ENCODE assay signal across 21 cellular contexts in the genomic region with DNA sequence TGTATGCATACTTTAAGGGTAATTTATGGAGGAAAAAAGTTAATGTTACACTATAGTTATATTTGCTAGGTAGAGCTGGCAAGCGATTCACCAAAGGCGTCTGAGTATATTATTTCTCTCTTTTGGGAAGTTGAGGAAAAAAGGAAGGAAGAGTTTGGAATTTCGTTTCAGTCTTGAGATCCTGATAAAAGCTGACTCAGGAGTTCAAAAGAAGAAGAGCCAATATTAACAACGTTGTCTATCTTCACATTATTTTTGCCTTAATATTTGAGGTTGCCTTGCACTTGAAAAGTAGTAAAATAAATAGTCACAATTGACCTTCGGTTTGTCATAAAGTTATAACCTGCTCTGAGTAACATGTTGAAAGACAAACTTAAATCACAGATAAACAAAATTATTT.
DNase-seq lines count a peak whose midpoint lies in the region; ATAC-seq, FAIRE-seq and TF ChIP-seq lines count a peak whose summit lies in the region.
"Had no signal": no experiment of that assay in that cellular context is flagged by ENCODE, and none has a peak within 500 bp of the region (broad histone marks: within the 10 kb centered on the region; RNA-seq: fewer than 3 reads in every experiment).

No MANE protein-coding gene starts in this region.

- H3K4me3 ChIP-seq in A549: no peak overlapping the region
- H3K4me3 ChIP-seq in K562: no peak overlapping the region
- H3K4me3 ChIP-seq in mesenchymal stem cell (ENCODE audit: insufficient read depth in 1 of 2, low read depth in 1 of 2, low read length in 2 of 2): no peak overlapping the region
- H3K4me3 ChIP-seq: GM12878, GM23338, HAP-1 had no signal

- in situ Hi-C loops in K562 (cut with MboI): no loop called here

- DNase-seq in A549 (ENCODE audit: low read depth in 1 of 2, low spot score in 1 of 2) (no peak), K562 (ENCODE audit: extremely low read depth in 1 of 4, low spot score in 3 of 4) (no peak), mesenchymal stem cell (no peak), NCI-H2227 treated with DMSO at 0.1 percent for 48 hours (lab: John Stamatoyannopoulos, UW) (no peak)
- no peak for DNase-seq in stimulated activated naive CD4-positive, alpha-beta T cell (lab: John Stamatoyannopoulos, UW)
- no peak for DNase-seq in stimulated activated CD4-positive, alpha-beta T cell treated with anti-CD3 and anti-CD28 coated beads, Interleukin-4, amount 100 ng/mL, for 1 hour
- DNase-seq: 8988T; C1 segment of cervical spinal cord; Caco-2; CD8-positive, alpha-beta T cell; DMS 273 treated with DMSO at 0.1 percent for 48 hours; DMS79; EL; GDM1; HFFc6 had no signal

- WGBS in A549 (ENCODE audit: missing lambda C conversion rate): 37% methylated on average over 5 of the region's 5 CpGs
- 0% methylated on average over 5 of the region's 5 CpGs for WGBS in K562 (ENCODE audit: insufficient coverage, low coverage, missing lambda C conversion rate)
- WGBS in mesenchymal stem cell: 98% methylated on average over 3 of the region's 5 CpGs

- no peak overlapping the region for H2BK5ac ChIP-seq in mesenchymal stem cell (ENCODE audit: low read depth, low read length, poor library complexity, severe bottlenecking)

- no peak overlapping the region for H4K91ac ChIP-seq in mesenchymal stem cell (ENCODE audit: low read length)

- H3K9ac ChIP-seq in K562 (ENCODE audit: insufficient read depth in 1 of 2, low read depth in 2 of 2, low read length in 2 of 2) (no peak overlapping the region), mesenchymal stem cell (ENCODE audit: low read length) (peak overlapping the region; percentile 4)

- H3K4me1 ChIP-seq in A549 (no peaks in the 10 kb centered on the region), K562 (replicated peaks in 1 of 2; ENCODE audit: control insufficient read depth in 2 of 2, insufficient read depth in 2 of 2, low read length in 2 of 2) (no peaks in the 10 kb centered on the region), mesenchymal stem cell (ENCODE audit: control insufficient read depth, insufficient read depth, low read depth, low read length) (no peaks in the 10 kb centered on the region)
- H3K4me1 ChIP-seq: Caco-2, HAP-1 had no signal

- H2BK15ac ChIP-seq in mesenchymal stem cell (ENCODE audit: low read depth, poor library complexity, severe bottlenecking): no peak overlapping the region

- no peak overlapping the region for H4K8ac ChIP-seq in mesenchymal stem cell (ENCODE audit: low read length)

- no peak for ATAC-seq in A549
- no peak for ATAC-seq in K562
- ATAC-seq: CD8-positive, alpha-beta T cell; GM12878; GM23338 had no signal

- no peak overlapping the region for H3K18ac ChIP-seq in mesenchymal stem cell (ENCODE audit: low read depth in 1 of 2, low read length in 2 of 2)

- H3K4me2 ChIP-seq in A549 (no peak overlapping the region), K562 (ENCODE audit: insufficient read depth, low read length) (no peak overlapping the region), mesenchymal stem cell (ENCODE audit: low read length, poor library complexity, severe bottlenecking) (no peak overlapping the region)
- H3K4me2 ChIP-seq: GM23338 had no signal

- no peak overlapping the region for H2BK120ac ChIP-seq in mesenchymal stem cell (ENCODE audit: low read depth, low read length)

- intact Hi-C loops in K562 (cut with micrococcal nuclease): no loop called here

- H3K79me2 ChIP-seq in K562 (ENCODE audit: control insufficient read depth, insufficient read depth, low read length): no peaks in the 10 kb centered on the region

- CTCF ChIA-PET in A549 (lab: Yijun Ruan, JAX): no interaction called here
- CTCF ChIA-PET in K562 (lab: Yijun Ruan, JAX; ENCODE audit: low intra/inter-chr PET ratio): no interaction called here

- H2BK12ac ChIP-seq in mesenchymal stem cell (ENCODE audit: low read length in 2 of 2): no peak overlapping the region

- no peak overlapping the region for H2AK5ac ChIP-seq in mesenchymal stem cell (ENCODE audit: low read length, severe bottlenecking)

- TF ChIP-seq RAD21 in A549 (conservative IDR thresholded peaks at IDR 0.05 in 1 of 2, IDR thresholded peaks at IDR 0.05 in 1 of 2) (no peak), K562 (CRISPR knock-in tag; conservative IDR thresholded peaks at IDR 0.05 in 1 of 2, IDR thresholded peaks at IDR 0.05 in 1 of 2) (no peak)

- H3K9me3 ChIP-seq in A549 (no peaks in the 10 kb centered on the region), K562 (replicated peaks; ENCODE audit: control insufficient read depth, insufficient read depth, low read depth, low read length) (no peaks in the 10 kb centered on the region), mesenchymal stem cell (ENCODE audit: control insufficient read depth, low read length) (no peaks in the 10 kb centered on the region)
- H3K9me3 ChIP-seq: HAP-1 had no signal

- no peak for TF ChIP-seq EP300 in A549 (IDR thresholded peaks at IDR 0.05)
- no peak for TF ChIP-seq EP300 in K562 (IDR thresholded peaks at IDR 0.05; ENCODE audit: low read length)

- H2AFZ ChIP-seq in K562 (ENCODE audit: low read depth, low read length): no peak overlapping the region
- H2AFZ ChIP-seq in mesenchymal stem cell (ENCODE audit: low read depth, low read length): no peak overlapping the region
- H2AFZ ChIP-seq: GM23338 had no signal

- H4K20me1 ChIP-seq in K562 (replicated peaks; ENCODE audit: control insufficient read depth, insufficient read depth, low read length): no peaks in the 10 kb centered on the region

- H3K79me1 ChIP-seq in mesenchymal stem cell (replicated peaks; ENCODE audit: low read length, poor library complexity, severe bottlenecking): no peaks in the 10 kb centered on the region

- no peak overlapping the region for H3K14ac ChIP-seq in mesenchymal stem cell (ENCODE audit: low read length in 2 of 2)

- FAIRE-seq in A549 (lab: Jason Lieb, UNC): peak; percentile 63
- FAIRE-seq in K562 (lab: Jason Lieb, UNC): no peak
- FAIRE-seq: D721Med, GM12878, GM19239, H54 had no signal

- H3K27me3 ChIP-seq in K562 (ENCODE audit: control insufficient read depth in 2 of 2, insufficient read depth in 2 of 2, low read length in 2 of 2) (no peaks in the 10 kb centered on the region), mesenchymal stem cell (ENCODE audit: control insufficient read depth in 1 of 2, insufficient read depth in 1 of 2, low read length in 2 of 2) (no peaks in the 10 kb centered on the region)

- no peak for TF ChIP-seq POLR2A in A549 (IDR thresholded peaks at IDR 0.05; ENCODE audit: low read length)
- no peak for TF ChIP-seq POLR2A in K562 (conservative IDR thresholded peaks at IDR 0.05)

- H3K23ac ChIP-seq in mesenchymal stem cell (ENCODE audit: low read length in 2 of 2): no peak overlapping the region

- BruUV-seq in K562 (replicated peaks; lab: Mats Ljungman, UMichigan): no TSS peak

- H3K9me1 ChIP-seq in K562 (ENCODE audit: control insufficient read depth, insufficient read depth, low read length): no peaks in the 10 kb centered on the region

- TF ChIP-seq CTCF in A549 (IDR thresholded peaks at IDR 0.05) (no peak), K562 (IDR thresholded peaks at IDR 0.05 in 2 of 3, conservative IDR thresholded peaks at IDR 0.05 in 1 of 3; ENCODE audit: insufficient read depth in 2 of 3, low read depth in 1 of 3, low read length in 3 of 3) (no peak)

- H3K4ac ChIP-seq in mesenchymal stem cell (ENCODE audit: low read depth in 1 of 2, low read length in 2 of 2): no peak overlapping the region

- POLR2A ChIA-PET in A549 (lab: Yijun Ruan, JAX) (no interaction called here), K562 (lab: Yijun Ruan, JAX) (no interaction called here)

- H3K36me3 ChIP-seq in K562 (ENCODE audit: control insufficient read depth, insufficient read depth, low read length) (no peaks in the 10 kb centered on the region), mesenchymal stem cell (ENCODE audit: control insufficient read depth in 1 of 2, insufficient read depth in 2 of 2, low read depth in 1 of 2, low read length in 2 of 2) (no peaks in the 10 kb centered on the region)
- H3K36me3 ChIP-seq: HAP-1 had no signal

- H3K27ac ChIP-seq in A549 (no peak overlapping the region), K562 (ENCODE audit: extremely low read depth, low read depth, low read length) (no peak overlapping the region), mesenchymal stem cell (ENCODE audit: low read length, poor library complexity, severe bottlenecking) (no peak overlapping the region)

TF ChIP-seq in A549, 52 proteins besides CTCF, POLR2A, EP300 and RAD21:
- TF ChIP-seq ZFP36 (IDR thresholded peaks at IDR 0.05; ENCODE audit: borderline replicate concordance, partially characterized antibody) (no peak), BCL3 (IDR thresholded peaks at IDR 0.05) (no peak), MAFK (IDR thresholded peaks at IDR 0.05; ENCODE audit: partially characterized antibody) (peak; percentile 74)

TF ChIP-seq in K562, 482 proteins besides CTCF, POLR2A, EP300 and RAD21:
- no peak for TF ChIP-seq TRIM28 (IDR thresholded peaks at IDR 0.05)
- TF ChIP-seq MTA1 (IDR thresholded peaks at IDR 0.05; ENCODE audit: borderline replicate concordance): no peak
- no peak for TF ChIP-seq ZNF263 (CRISPR knock-in tag; IDR thresholded peaks at IDR 0.05; ENCODE audit: borderline replicate concordance)
- TF ChIP-seq BDP1 (IDR thresholded peaks at IDR 0.05; ENCODE audit: insufficient read depth, insufficient read length): no peak
- TF ChIP-seq ZNF316 (IDR thresholded peaks at IDR 0.05): peak; percentile 20; the same call in 1 of the 2 replicates
- TF ChIP-seq MAFF (IDR thresholded peaks at IDR 0.05; ENCODE audit: low read length): peak; percentile 42

Comparison
In these comparisons a context has a peak if more than half of its experiments do, and no peak if none do; other contexts are left out.
1. Of the 35 proteins assayed by ChIP-seq in both K562 and A549: peak only in K562: none; only in A549: MAFK; in both: none; in neither: 34.